Comparison of ENCODE assay signal across 13 cellular contexts in the genomic region with DNA sequence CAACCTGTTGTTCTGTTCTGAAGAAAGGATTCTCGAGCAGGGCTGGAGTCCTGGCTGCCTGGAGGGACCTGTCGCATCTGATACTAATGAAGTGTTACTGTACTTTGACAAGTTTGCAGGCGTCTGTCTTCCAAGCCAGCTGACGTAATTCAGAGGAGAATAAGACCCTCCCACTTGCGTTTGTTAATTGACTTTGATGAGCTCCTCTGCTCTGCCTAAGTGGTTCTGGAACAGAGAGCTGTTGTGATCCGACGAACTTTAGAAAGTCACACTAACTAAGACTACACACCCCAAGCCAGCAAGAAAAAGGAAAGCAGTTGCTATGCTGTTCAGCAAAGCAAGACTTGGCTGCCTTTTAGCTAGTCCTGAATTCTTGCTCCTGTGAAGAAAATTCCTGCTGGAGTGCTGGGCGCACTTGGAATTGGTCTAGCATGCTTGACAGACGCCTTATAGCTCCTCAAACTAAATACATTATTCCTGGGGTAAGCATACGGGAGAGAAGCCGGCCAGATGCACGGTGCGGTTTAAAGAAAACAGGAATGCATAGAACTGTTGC.
DNase-seq lines count a peak whose midpoint lies in the region; ATAC-seq and TF ChIP-seq lines count a peak whose summit lies in the region.
"Had no signal": no experiment of that assay in that cellular context is flagged by ENCODE, and none has a peak within 500 bp of the region (broad histone marks: within the 10 kb centered on the region; RNA-seq: fewer than 3 reads in every experiment).

No MANE protein-coding gene starts in this region.

- H3K4me3 ChIP-seq in astrocyte of the cerebellum (ENCODE audit: low read depth, low read length): peak overlapping the region; percentile 35

- no peaks in the 10 kb centered on the region for H3K4me1 Mint-ChIP-seq in activated T-cell treated with anti-CD3 and anti-CD28 coated beads, Interleukin-2, amount 50 U/mL, for 4 hours (ENCODE audit: low read depth)
- no peaks in the 10 kb centered on the region for H3K4me1 Mint-ChIP-seq in endothelial cell (ENCODE audit: unreplicated experiment)
- H3K4me1 Mint-ChIP-seq: natural killer cell had no signal

- intact Hi-C loops in left ventricle myocardium superior (cut with micrococcal nuclease): no loop called here

- no peaks in the 10 kb centered on the region for H3K27me3 Mint-ChIP-seq in activated T-cell treated with anti-CD3 and anti-CD28 coated beads, Interleukin-2, amount 50 U/mL, for 4 hours (ENCODE audit: low read depth)
- no peaks in the 10 kb centered on the region for H3K27me3 Mint-ChIP-seq in endothelial cell (ENCODE audit: unreplicated experiment)

- H3K4me3 Mint-ChIP-seq in activated T-cell treated with anti-CD3 and anti-CD28 coated beads, Interleukin-2, amount 50 U/mL, for 4 hours: no peak overlapping the region
- no peak overlapping the region for H3K4me3 Mint-ChIP-seq in endothelial cell (ENCODE audit: unreplicated experiment)
- H3K4me3 Mint-ChIP-seq: natural killer cell had no signal

- no peaks in the 10 kb centered on the region for H3K9me3 Mint-ChIP-seq in activated T-cell treated with anti-CD3 and anti-CD28 coated beads, Interleukin-2, amount 50 U/mL, for 4 hours
- no peaks in the 10 kb centered on the region for H3K9me3 Mint-ChIP-seq in endothelial cell (ENCODE audit: unreplicated experiment)
- H3K9me3 Mint-ChIP-seq: natural killer cell had no signal

- TF ChIP-seq CTCF in astrocyte of the cerebellum (IDR thresholded peaks at IDR 0.05; ENCODE audit: low read depth, low read length, missing control alignments): no peak
- no peak for TF ChIP-seq CTCF in endothelial cell (IDR thresholded peaks at IDR 0.05; ENCODE audit: unreplicated experiment)

- no peak overlapping the region for H3K27ac Mint-ChIP-seq in endothelial cell (ENCODE audit: unreplicated experiment)
- H3K27ac Mint-ChIP-seq: natural killer cell had no signal

- in situ Hi-C loops in astrocyte of the cerebellum (cut with HindIII; ENCODE audit: low sequenced_read_pairs): no loop called here

- H3K36me3 Mint-ChIP-seq in activated T-cell treated with anti-CD3 and anti-CD28 coated beads, Interleukin-2, amount 50 U/mL, for 4 hours (ENCODE audit: insufficient read depth): no peaks in the 10 kb centered on the region
- H3K36me3 Mint-ChIP-seq in endothelial cell (ENCODE audit: low read depth, unreplicated experiment): no peaks in the 10 kb centered on the region
- H3K36me3 Mint-ChIP-seq: natural killer cell had no signal

- ATAC-seq in left ventricle myocardium superior (peak; percentile 86), HG03196 (IDR thresholded peaks at IDR 0.05; ENCODE audit: unreplicated experiment) (no peak)
- no peak for ATAC-seq in activated T-cell treated with anti-CD3 and anti-CD28 coated beads, Interleukin-2, amount 50 U/mL, for 4 hours
- ATAC-seq: natural killer cell had no signal

- peak; percentile 5 for DNase-seq in AG08395 (ENCODE audit: low spot score)
- no peak for DNase-seq in astrocyte of the cerebellum (ENCODE audit: low read depth)
- peak; percentile 53 for DNase-seq in left ventricle myocardium superior
- peak; percentile 17 for DNase-seq in pons (ENCODE audit: low spot score)
- DNase-seq in activated T-cell treated with anti-CD3 and anti-CD28 coated beads, Interleukin-2, amount 50 U/mL, for 4 hours: no peak
- DNase-seq in ecto neural progenitor cell (ENCODE audit: low spot score): no peak
- no peak for DNase-seq in endothelial cell (ENCODE audit: low spot score)
- DNase-seq: BE2C; effector CD8-positive, alpha-beta T cell; natural killer cell; NCI-H2029 treated with DMSO at 0.1 percent for 48 hours; SW 1271 had no signal

Comparison
In these comparisons a context has a peak if more than half of its experiments do, and no peak if none do; other contexts are left out.
1. DNase-seq: peak in AG08395 (single experiment), left ventricle myocardium superior (single experiment) and pons (single experiment); none in astrocyte of the cerebellum (single experiment), activated T-cell treated with anti-CD3 and anti-CD28 coated beads, Interleukin-2, amount 50 U/mL, for 4 hours (single experiment), ecto neural progenitor cell (single experiment) and endothelial cell (single experiment).